ENCODE assay signal across 8 cellular contexts in genomic region chr1:223992456-223993246, GRCh38.
DNase-seq lines count a peak whose midpoint lies in the region; ATAC-seq and TF ChIP-seq lines count a peak whose summit lies in the region.
"Not testable (repeated sequence)": the region's sequence is repeated elsewhere in the genome, so short reads cannot be mapped to it uniquely, and the experiment has no call there.

No MANE protein-coding gene starts in this region.

- 0 to 1% (median 0%) methylated on average over 16 to 60 of the region's 70 CpGs for WGBS in heart left ventricle, 4 donors
- WGBS in upper lobe of left lung, 2 donors, result 0% methylated on average over 18 to 34 of the region's 70 CpGs

- TF ChIP-seq CTCF in GM12875 (IDR thresholded peaks at IDR 0.05; ENCODE audit: borderline replicate concordance, insufficient read depth, low read depth, low read length), result not testable (repeated sequence)
- peak in 1 of 12 donors; percentile 8 for TF ChIP-seq CTCF in heart left ventricle (IDR thresholded peaks at IDR 0.05)
- TF ChIP-seq CTCF in upper lobe of left lung (IDR thresholded peaks at IDR 0.05), result peak in 4 of 6 experiments; percentile 25 to 53 (median 32)

- H3K4me3 ChIP-seq in GM12875 (ENCODE audit: low read depth, low read length) (peak overlapping the region; percentile 57), adipocyte (ENCODE audit: low read length) (peak overlapping the region; percentile 82), heart left ventricle (peak overlapping the region; percentile 54 to 84 (median 76)), upper lobe of left lung (peak overlapping the region; percentile 61 to 92 (median 76))

- H3K4me1 ChIP-seq in adipocyte (ENCODE audit: control insufficient read depth, insufficient read depth, low read length); heart left ventricle; upper lobe of left lung: not testable (repeated sequence)

- intact Hi-C loops in heart left ventricle (cut with DNase I), result not testable (repeated sequence)

- H3K9ac ChIP-seq in adipocyte (ENCODE audit: low read length), result peak overlapping the region; percentile 83

- not testable (repeated sequence) for H3K27me3 ChIP-seq in adipocyte (replicated peaks; ENCODE audit: control insufficient read depth, insufficient read depth, low read length); heart left ventricle; upper lobe of left lung

- TF ChIP-seq EP300 in upper lobe of left lung (IDR thresholded peaks at IDR 0.05), result peak in 1 of 4 donors; percentile 86

- not testable (repeated sequence) for H3K36me3 ChIP-seq in adipocyte (ENCODE audit: control insufficient read depth, insufficient read depth, low read length, severe bottlenecking); heart left ventricle; upper lobe of left lung

- H3K9me3 ChIP-seq in adipocyte (ENCODE audit: control insufficient read depth, low read length); heart left ventricle; upper lobe of left lung: not testable (repeated sequence)

- peak; percentile 91 for DNase-seq in NCI-H1417 treated with DMSO at 0.1 percent for 48 hours (lab: John Stamatoyannopoulos, UW)
- peak; percentile 76 to 90 for DNase-seq in SW 1271 (lab: John Stamatoyannopoulos, UW)
- peak; percentile 99 for DNase-seq in adipocyte (ENCODE audit: low read depth)
- DNase-seq in heart left ventricle, result peak; percentile 100
- DNase-seq in pons (ENCODE audit: low spot score), result peak; percentile 98
- peak; percentile 100 for DNase-seq in upper lobe of left lung

- TF ChIP-seq POLR2A in heart left ventricle (IDR thresholded peaks at IDR 0.05) (peak; percentile 84 to 85), upper lobe of left lung (IDR thresholded peaks at IDR 0.05) (peak in 3 of 4 donors; percentile 86 to 90 (median 87))

- ATAC-seq in HG02798 (IDR thresholded peaks at IDR 0.05; ENCODE audit: poor library complexity, unreplicated experiment) (peak; percentile 100), heart left ventricle (peak; percentile 100), upper lobe of left lung (ENCODE audit: low FRiP score in 2 of 2) (peak; percentile 100)

- H3K27ac ChIP-seq in heart left ventricle (peak overlapping the region; percentile 75 to 88 (median 84)), upper lobe of left lung (peak overlapping the region; percentile 86 to 92 (median 88))

Comparison
In these comparisons a context has a peak if more than half of its experiments do, and no peak if none do; other contexts are left out.
1. Peak in every context shown above with its lines: DNase-seq, ATAC-seq, H3K4me3 ChIP-seq and H3K27ac ChIP-seq.